1 cellular context compared by ENCODE assay signal in the genomic region with DNA sequence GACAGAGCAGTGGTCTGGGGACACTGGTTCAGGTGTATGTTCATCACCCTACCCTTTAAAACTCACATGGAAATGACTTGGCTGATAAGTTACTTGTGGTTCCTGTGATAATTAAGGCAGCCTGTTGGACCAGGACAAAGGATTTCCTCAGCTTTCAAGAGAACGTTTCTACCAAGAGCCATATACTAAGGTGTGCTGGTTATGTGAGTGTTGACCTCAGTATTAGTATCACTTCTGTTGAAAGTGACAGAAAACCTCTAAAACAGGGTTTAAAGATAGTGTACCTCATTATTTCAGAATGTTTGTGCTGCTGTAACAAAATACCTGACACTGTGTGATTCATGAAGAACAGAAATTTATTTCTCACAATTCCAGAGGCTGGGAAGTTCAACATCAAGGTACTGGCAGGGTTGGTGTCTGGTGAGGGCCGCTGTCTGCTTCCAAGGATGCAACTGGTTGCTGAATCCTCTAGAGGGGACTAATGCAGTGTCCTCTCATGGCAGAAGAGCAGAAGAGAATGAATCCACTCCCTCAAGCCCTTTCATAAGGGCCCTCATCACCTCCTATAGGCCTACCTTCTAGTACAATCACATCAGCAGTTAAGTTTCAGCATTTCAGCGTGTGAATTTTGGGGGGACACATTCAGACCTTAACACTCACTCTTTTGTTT.
TF ChIP-seq lines count a peak whose summit lies in the region.

No MANE protein-coding gene starts in this region.

TF ChIP-seq in SK-N-SH treated with all-trans-retinoic acid at 6 μM for 48 hours, 23 proteins besides CTCF, POLR2A, EP300 and RAD21:
- TF ChIP-seq CREB5 (CRISPR knock-in tag; IDR thresholded peaks at IDR 0.05; ENCODE audit: low read depth), result no peak
- no peak; the same call in 1 of the 2 replicates for TF ChIP-seq ZNF70 (CRISPR knock-in tag; IDR thresholded peaks at IDR 0.05)
- TF ChIP-seq CSDC2 (CRISPR knock-in tag; IDR thresholded peaks at IDR 0.05), result no peak
- no peak for TF ChIP-seq ISL1 (CRISPR knock-in tag; IDR thresholded peaks at IDR 0.05)
- no peak for TF ChIP-seq TOX (CRISPR knock-in tag; IDR thresholded peaks at IDR 0.05; ENCODE audit: borderline replicate concordance)
- TF ChIP-seq ZFP30 (CRISPR knock-in tag; IDR thresholded peaks at IDR 0.05), result no peak
- no peak for TF ChIP-seq ZNF8 (CRISPR knock-in tag; IDR thresholded peaks at IDR 0.05)
- no peak for TF ChIP-seq PATZ1 (CRISPR knock-in tag; IDR thresholded peaks at IDR 0.05; ENCODE audit: borderline replicate concordance)
- TF ChIP-seq RARB (CRISPR knock-in tag; IDR thresholded peaks at IDR 0.05), result no peak
- TF ChIP-seq CSRNP3 (CRISPR knock-in tag; IDR thresholded peaks at IDR 0.05), result no peak
- no peak for TF ChIP-seq TCF4 (CRISPR knock-in tag; IDR thresholded peaks at IDR 0.05; ENCODE audit: borderline replicate concordance)
